Comparison of ENCODE assay signal across 16 cellular contexts in genomic region chr16:11563493-11564040, GRCh38. TPM values are rescaled to one million over a fixed set of nuclear protein-coding genes. Genes with fewer than 3 reads are reported as not detected.
DNase-seq lines count a peak whose midpoint lies in the region; ATAC-seq, FAIRE-seq and TF ChIP-seq lines count a peak whose summit lies in the region.
"Had no signal": no experiment of that assay in that cellular context is flagged by ENCODE, and none has a peak within 500 bp of the region (broad histone marks: within the 10 kb centered on the region; RNA-seq: fewer than 3 reads in every experiment).

No MANE protein-coding gene starts in this region.

- peak; percentile 9 for ATAC-seq in activated T-helper 17 cell treated with anti-CD3 and anti-CD28 coated beads, Interleukin-2, amount 50 U/mL, for 72 hours (replicated peaks)
- ATAC-seq in HepG2 = peak; percentile 54
- no peak for ATAC-seq in HG02852 (IDR thresholded peaks at IDR 0.05; ENCODE audit: unreplicated experiment)
- ATAC-seq in GM19023 (IDR thresholded peaks at IDR 0.05; ENCODE audit: unreplicated experiment) = no peak
- ATAC-seq: mucosa of descending colon had no signal

- FAIRE-seq in HepG2 (lab: Jason Lieb, UNC) = peak; percentile 47

- H3K4me3 ChIP-seq in HepG2 (replicated peaks in 1 of 3; ENCODE audit: insufficient read depth in 1 of 3, low read depth in 2 of 3, low read length in 3 of 3) (no peak overlapping the region), esophagus muscularis mucosa (no peak overlapping the region)
- H3K4me3 ChIP-seq: mucosa of descending colon, upper lobe of right lung had no signal

- no peaks in the 10 kb centered on the region for H3K27me3 Mint-ChIP-seq in activated CD4-positive, alpha-beta T cell treated with anti-CD3 and anti-CD28 coated beads, Interleukin-2, amount 10 ng/mL, durations not matched to agents 7 days and 5 days
- no peaks in the 10 kb centered on the region for H3K27me3 Mint-ChIP-seq in activated T-helper 17 cell treated with anti-CD3 and anti-CD28 coated beads, Interleukin-2, amount 50 U/mL, for 72 hours

- no peak overlapping the region for H2AFZ ChIP-seq in HepG2 (ENCODE audit: low read length)

- peaks cover 64% of the 10 kb centered on the region for H3K4me1 Mint-ChIP-seq in activated CD4-positive, alpha-beta T cell treated with anti-CD3 and anti-CD28 coated beads, Interleukin-2, amount 10 ng/mL, durations not matched to agents 7 days and 5 days
- peaks cover 36% of the 10 kb centered on the region for H3K4me1 Mint-ChIP-seq in activated T-helper 17 cell treated with anti-CD3 and anti-CD28 coated beads, Interleukin-2, amount 50 U/mL, for 72 hours

- TF ChIP-seq EP300 in HepG2 (IDR thresholded peaks at IDR 0.05; ENCODE audit: low read depth in 2 of 2, low read length in 2 of 2) (no peak; a peak in 1 of 4 replicates), HepG2 (CRISPR knock-in tag; IDR thresholded peaks at IDR 0.05; ENCODE audit: borderline replicate concordance) (no peak), esophagus muscularis mucosa (IDR thresholded peaks at IDR 0.05) (no peak)

- intact Hi-C loops in HepG2 (cut with micrococcal nuclease; ENCODE audit: unreplicated experiment) = no loop called here
- intact Hi-C loops in esophagus muscularis mucosa (cut with DNase I) = no loop called here

- 38% methylated on average over 6 of the region's 6 CpGs for WGBS in HepG2 (ENCODE audit: low lambda C conversion rate)
- 82% methylated on average over 6 of the region's 6 CpGs for WGBS in esophagus muscularis mucosa

- POLR2A ChIA-PET in activated CD4-positive, alpha-beta T cell treated with anti-CD3 and anti-CD28 coated beads, Interleukin-2, amount 10 ng/mL, durations not matched to agents 7 days and 5 days (lab: Charles Lee) = no interaction called here
- POLR2A ChIA-PET in HepG2 (lab: Yijun Ruan, JAX) = interaction anchor here (1.0 to 1.2 kb wide), 2 partner anchors 12 to 14 kb away, joined by 3 to 8 read pairs; no protein-coding TSS in a partner anchor

- no peaks in the 10 kb centered on the region for H3K9me3 Mint-ChIP-seq in activated CD4-positive, alpha-beta T cell treated with anti-CD3 and anti-CD28 coated beads, Interleukin-2, amount 10 ng/mL, durations not matched to agents 7 days and 5 days
- H3K9me3 Mint-ChIP-seq in activated T-helper 17 cell treated with anti-CD3 and anti-CD28 coated beads, Interleukin-2, amount 50 U/mL, for 72 hours = no peaks in the 10 kb centered on the region

- H4K20me1 ChIP-seq in HepG2 (ENCODE audit: insufficient read depth, low read length) = peaks cover 19% of the 10 kb centered on the region; the same call in 1 of the 2 replicates

- peaks cover 49% of the 10 kb centered on the region for H3K36me3 Mint-ChIP-seq in activated CD4-positive, alpha-beta T cell treated with anti-CD3 and anti-CD28 coated beads, Interleukin-2, amount 10 ng/mL, durations not matched to agents 7 days and 5 days (ENCODE audit: low read depth)
- H3K36me3 Mint-ChIP-seq in activated T-helper 17 cell treated with anti-CD3 and anti-CD28 coated beads, Interleukin-2, amount 50 U/mL, for 72 hours (ENCODE audit: low read depth) = peaks cover 55% of the 10 kb centered on the region

- H3K4me1 ChIP-seq in HepG2 (ENCODE audit: insufficient read depth, low read length) = peaks cover 57% of the 10 kb centered on the region
- H3K4me1 ChIP-seq in esophagus muscularis mucosa = peaks cover 0 to 28% (median 21%) of the 10 kb centered on the region in 4 donors

- peak overlapping the region; percentile 26 for H3K4me2 ChIP-seq in HepG2 (ENCODE audit: low read depth, low read length)

- peak overlapping the region; percentile 72 for H3K27ac Mint-ChIP-seq in activated CD4-positive, alpha-beta T cell treated with anti-CD3 and anti-CD28 coated beads, Interleukin-2, amount 10 ng/mL, durations not matched to agents 7 days and 5 days
- H3K27ac Mint-ChIP-seq in activated T-helper 17 cell treated with anti-CD3 and anti-CD28 coated beads, Interleukin-2, amount 50 U/mL, for 72 hours = peak overlapping the region; percentile 70

- CTCF ChIA-PET in activated CD4-positive, alpha-beta T cell treated with anti-CD3 and anti-CD28 coated beads, Interleukin-2, amount 10 ng/mL, durations not matched to agents 7 days and 5 days (lab: Charles Lee) = interaction anchor here (0.6 kb wide), 2 partner anchors 120 to 222 kb away, joined by 3 to 4 read pairs; no protein-coding TSS in a partner anchor
- CTCF ChIA-PET in HepG2 (lab: Yijun Ruan, JAX; ENCODE audit: low intra/inter-chr PET ratio, low total read pairs) = no interaction called here

- H3K9ac ChIP-seq in HepG2 (ENCODE audit: insufficient read depth, low read depth, low read length) = no peak overlapping the region

- no peak for TF ChIP-seq CTCF in HepG2 (CRISPR knock-in tag; IDR thresholded peaks at IDR 0.05)
- TF ChIP-seq CTCF in esophagus muscularis mucosa (IDR thresholded peaks at IDR 0.05) = no peak

- H3K27me3 ChIP-seq in HepG2 (ENCODE audit: control insufficient read depth in 1 of 2, insufficient read depth in 2 of 2, low read length in 2 of 2) = no peaks in the 10 kb centered on the region
- no peaks in the 10 kb centered on the region for H3K27me3 ChIP-seq in esophagus muscularis mucosa
- H3K27me3 ChIP-seq: upper lobe of right lung had no signal

- H3K27ac ChIP-seq in HepG2 (ENCODE audit: extremely low read length, insufficient read depth, low read length) (peak overlapping the region; percentile 52), substantia nigra (ENCODE audit: low read depth, low read length, poor library complexity, severe bottlenecking) (peak overlapping the region; percentile 53), esophagus muscularis mucosa (replicated peaks in 1 of 4) (peak overlapping the region in 1 of 4 donors; percentile 14)
- H3K27ac ChIP-seq: upper lobe of right lung had no signal

- no peak for TF ChIP-seq RAD21 in HepG2 (CRISPR knock-in tag; IDR thresholded peaks at IDR 0.05)

- H3K79me2 ChIP-seq in HepG2 (ENCODE audit: insufficient read depth, low read length) = peaks cover 83% of the 10 kb centered on the region

- no peak for TF ChIP-seq POLR2A in HepG2 (IDR thresholded peaks at IDR 0.05; ENCODE audit: insufficient read depth in 1 of 2, low read depth in 2 of 2, low read length in 2 of 2)
- TF ChIP-seq POLR2A in esophagus muscularis mucosa (IDR thresholded peaks at IDR 0.05; ENCODE audit: low read depth) = no peak

- H3K4me3 Mint-ChIP-seq in activated CD4-positive, alpha-beta T cell treated with anti-CD3 and anti-CD28 coated beads, Interleukin-2, amount 10 ng/mL, durations not matched to agents 7 days and 5 days = no peak overlapping the region
- H3K4me3 Mint-ChIP-seq in activated T-helper 17 cell treated with anti-CD3 and anti-CD28 coated beads, Interleukin-2, amount 50 U/mL, for 72 hours = peak overlapping the region; percentile 54

- BruUV-seq in HepG2 (replicated peaks; lab: Mats Ljungman, UMichigan) = no TSS peak

- no peaks in the 10 kb centered on the region for H3K9me3 ChIP-seq in HepG2 (ENCODE audit: low read length)
- no peaks in the 10 kb centered on the region for H3K9me3 ChIP-seq in esophagus muscularis mucosa
- H3K9me3 ChIP-seq: mucosa of descending colon, upper lobe of right lung had no signal

- H3K36me3 ChIP-seq in HepG2 (replicated peaks in 1 of 2; ENCODE audit: control insufficient read depth in 1 of 2, insufficient read depth in 2 of 2, low read length in 2 of 2) (peaks cover 1 to 19% of the 10 kb centered on the region in 2 experiments; a peak in 3 of 5 replicates), esophagus muscularis mucosa (no peaks in the 10 kb centered on the region)

- DNase-seq in activated CD4-positive, alpha-beta T cell treated with anti-CD3 and anti-CD28 coated beads, Interleukin-2, amount 10 ng/mL, durations not matched to agents 7 days and 5 days = no peak
- no peak for DNase-seq in activated CD4-positive, alpha-beta T cell treated with anti-CD3 and anti-CD28 coated beads for 1 hour
- DNase-seq in HepG2 (ENCODE audit: low spot score) (peak; percentile 56), substantia nigra (lab: John Stamatoyannopoulos, UW) (no peak), esophagus muscularis mucosa (ENCODE audit: extremely low spot score) (no peak)
- DNase-seq: ACHN, cerebellar nuclear complex, DMS153, H7, mucosa of descending colon, NCI-H1436, NCI-H748 treated with DMSO at 0.1 percent for 48 hours had no signal

- in situ Hi-C loops in HepG2 (cut with HindIII; ENCODE audit: extremely low pct_ligation_motif_present, low pct_unique_long_range_greater_than_20kb) = no loop called here

TF ChIP-seq in HepG2, 621 proteins besides CTCF, POLR2A, EP300 and RAD21 (continues in another document):
- 0 out of 2 replicates have a peak, but pooled peaks have one; percentile 4 for TF ChIP-seq ISL2 (CRISPR knock-in tag; IDR thresholded peaks at IDR 0.05)

RNA-seq across cellular contexts. Expression of gene LITAF, which starts 23.2 kb away (rescaled TPM):
- total RNA-seq in activated CD4-positive, alpha-beta T cell treated with anti-CD3 and anti-CD28 coated beads, Interleukin-2, amount 10 ng/mL, durations not matched to agents 7 days and 5 days = 100 to 1,000 TPM; 133 to 141 TPM
- total RNA-seq in activated T-helper 17 cell treated with anti-CD3 and anti-CD28 coated beads, Interleukin-2, amount 50 U/mL, for 72 hours = 10 to 100 TPM; 66.0 to 82.9 TPM
- total RNA-seq in HepG2 (2016; rRNA removed; fragmentation: Illumina TruSeq; extraction: Trizol) (141 and 186 TPM in 2 replicates), esophagus muscularis mucosa (10 to 100 TPM; 28.7 to 88.3 (median 36.8) TPM)
- total RNA-seq in HepG2 (2016; cell fraction: cytosol; rRNA removed; fragmentation: Illumina TruSeq; extraction: Trizol; ENCODE audit: low read depth) = 30.0 and 32.3 TPM in 2 replicates
- 139 and 174 TPM in 2 replicates for total RNA-seq in HepG2 (2016; cell fraction: insoluble cytoplasmic fraction; rRNA removed; fragmentation: Illumina TruSeq; extraction: Trizol)
- total RNA-seq in HepG2 (2016; cell fraction: membrane; rRNA removed; fragmentation: Illumina TruSeq; extraction: Trizol) = 118 and 119 TPM in 2 replicates
- total RNA-seq in HepG2 (2016; cell fraction: nucleus; rRNA removed; fragmentation: Illumina TruSeq; extraction: Trizol) = 60.6 and 72.1 TPM in 2 replicates
- polyA plus RNA-seq in HepG2 (2011; rRNA removed) = 80.1 and 95.5 TPM in 2 replicates
- polyA plus RNA-seq in HepG2 (2011; cell fraction: cytosol; rRNA removed) = 121 and 137 TPM in 2 replicates
- 61.9 and 67.8 TPM in 2 replicates for polyA plus RNA-seq in HepG2 (2011; cell fraction: nucleus; rRNA removed)
- 113 and 128 TPM in 2 replicates for polyA plus RNA-seq in HepG2 (2012)
- 48.2 and 51.8 TPM in 2 replicates for polyA plus RNA-seq in HepG2 (2016; cell fraction: cytosol; fragmentation: Illumina TruSeq; extraction: Trizol; ENCODE audit: low read depth)
- 322 and 369 TPM in 2 replicates for polyA plus RNA-seq in HepG2 (2016; cell fraction: insoluble cytoplasmic fraction; fragmentation: Illumina TruSeq; extraction: Trizol; ENCODE audit: low read depth)
- polyA plus RNA-seq in HepG2 (2016; cell fraction: membrane; fragmentation: Illumina TruSeq; extraction: Trizol; ENCODE audit: low read depth) = 139 and 153 TPM in 2 replicates
- polyA plus RNA-seq in HepG2 (2016; cell fraction: nucleus; fragmentation: Illumina TruSeq; extraction: Trizol; ENCODE audit: insufficient read depth, low read depth) = 125 and 129 TPM in 2 replicates
- 155 and 250 TPM in 2 replicates for polyA minus RNA-seq in HepG2 (2011; rRNA and poly(A)+ RNA removed; ENCODE audit: low replicate concordance)
- polyA minus RNA-seq in HepG2 (2011; cell fraction: cytosol; rRNA and poly(A)+ RNA removed) = 71.1 and 86.5 TPM in 2 replicates
- polyA minus RNA-seq in HepG2 (2011; cell fraction: nucleus; rRNA and poly(A)+ RNA removed) = 45.8 and 58.4 TPM in 2 replicates

Comparison
In these comparisons a context has a peak if more than half of its experiments do, and no peak if none do; other contexts are left out.
1. ATAC-seq: peak in activated T-helper 17 cell treated with anti-CD3 and anti-CD28 coated beads, Interleukin-2, amount 50 U/mL, for 72 hours (single experiment) and HepG2 (single experiment); none in HG02852 (single experiment) and GM19023 (single experiment).